ENCODE assay signal across 13 cellular contexts in genomic region chr12:102631274-102631673, GRCh38.
DNase-seq lines count a peak whose midpoint lies in the region; ATAC-seq, FAIRE-seq and TF ChIP-seq lines count a peak whose summit lies in the region.
"Had no signal": no experiment of that assay in that cellular context is flagged by ENCODE, and none has a peak within 500 bp of the region (broad histone marks: within the 10 kb centered on the region; RNA-seq: fewer than 3 reads in every experiment).

No MANE protein-coding gene starts in this region.

- TF ChIP-seq POLR2A in GM12891 (IDR thresholded peaks at IDR 0.05; ENCODE audit: low read depth, low read length), result no peak

- ATAC-seq in GM18502 (IDR thresholded peaks at IDR 0.05; ENCODE audit: poor library complexity, unreplicated experiment) (no peak), HG02759 (IDR thresholded peaks at IDR 0.05; ENCODE audit: unreplicated experiment) (no peak)
- ATAC-seq: stimulated activated naive B cell treated with anti-CD40 and anti-IgM and Interleukin-4, amounts not matched to agents 10 μg/mL and 1 μg/mL and 100 μg/mL, for 72 hours had no signal

- H3K4me3 ChIP-seq in epithelial cell of esophagus (ENCODE audit: low read length), result no peak overlapping the region

- no peak for FAIRE-seq in GM12891 (lab: Jason Lieb, UNC)

- TF ChIP-seq CTCF in epithelial cell of esophagus (IDR thresholded peaks at IDR 0.05; ENCODE audit: insufficient read depth, low read depth, low read length, missing control alignments), result no peak

- DNase-seq in COLO829 (ENCODE audit: low spot score) (peak; percentile 65), NCI-H460 (ENCODE audit: extremely low read depth, low read depth) (peak; percentile 19), epithelial cell of esophagus (ENCODE audit: low read depth) (peak; percentile 14), non-pigmented ciliary epithelial cell (ENCODE audit: low read depth) (peak; percentile 51), GM12891 (ENCODE audit: insufficient read length, low spot score) (no peak), DMS 273 treated with DMSO at 0.1 percent for 48 hours (lab: John Stamatoyannopoulos, UW) (no peak)
- DNase-seq: activated naive CD4-positive, alpha-beta T cell treated with anti-CD3 and anti-CD28 coated beads, Interleukin-2, amount 50 U/mL, for 16 hours; NCI-H2029; posterior cingulate gyrus; stimulated activated CD4-positive, alpha-beta T cell treated with anti-CD3 and anti-CD28 coated beads, Interleukin-4, amount 100 ng/mL, for 1 hour; stimulated activated naive B cell treated with anti-CD40 and anti-IgM and Interleukin-4, amounts not matched to agents 10 μg/mL and 1 μg/mL and 100 μg/mL, for 72 hours had no signal

TF ChIP-seq in GM12891, 5 proteins besides CTCF, POLR2A, EP300 and RAD21:
- TF ChIP-seq SPI1 (IDR thresholded peaks at IDR 0.05; ENCODE audit: low read depth, low read length) (no peak), POLR2AphosphoS5 (IDR thresholded peaks at IDR 0.05; ENCODE audit: low read depth, low read length) (no peak), POU2F2 (IDR thresholded peaks at IDR 0.05; ENCODE audit: low read depth, low read length) (no peak), TAF1 (IDR thresholded peaks at IDR 0.05; ENCODE audit: low read depth, low read length) (no peak), PAX5 (IDR thresholded peaks at IDR 0.05; ENCODE audit: insufficient read depth, low read length, severe bottlenecking) (no peak)

Comparison
In these comparisons a context has a peak if more than half of its experiments do, and no peak if none do; other contexts are left out.
1. DNase-seq: peak in COLO829 (single experiment), NCI-H460 (single experiment), epithelial cell of esophagus (single experiment) and non-pigmented ciliary epithelial cell (single experiment); none in GM12891 (single experiment) and DMS 273 treated with DMSO at 0.1 percent for 48 hours (single experiment).